9 cellular contexts compared by ENCODE assay signal in the genomic region with DNA sequence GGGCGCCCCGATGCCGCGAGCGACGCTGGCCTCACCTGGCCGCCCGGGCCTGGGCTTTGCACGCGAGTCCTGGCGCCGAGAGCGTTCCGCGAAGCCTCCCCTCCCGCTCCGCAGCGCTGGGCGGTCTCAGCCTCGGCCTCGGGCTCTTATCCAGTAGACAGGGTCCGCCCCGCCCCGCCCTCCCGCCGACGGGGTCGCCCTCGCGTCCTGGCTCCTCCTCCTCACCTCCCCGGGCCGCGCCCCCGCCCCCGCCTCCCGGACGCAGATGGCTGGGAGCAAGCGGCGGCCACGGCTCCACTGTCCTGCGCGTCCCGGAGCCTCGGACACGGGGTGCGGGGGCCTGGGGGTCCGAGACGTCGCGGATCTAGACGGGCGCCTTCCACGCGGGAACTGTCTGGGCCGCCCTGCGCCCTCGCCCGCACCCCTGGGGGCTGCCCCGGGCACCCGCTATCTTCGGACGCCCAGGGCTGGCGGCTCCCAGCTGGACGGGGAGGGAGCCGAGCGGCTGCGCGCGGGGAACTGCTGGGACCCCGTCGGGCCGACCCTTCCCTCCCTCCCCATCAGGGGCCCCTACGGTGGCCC. TPM values are rescaled to one million over a fixed set of nuclear protein-coding genes. Genes with fewer than 3 reads are reported as not detected.
DNase-seq lines count a peak whose midpoint lies in the region; ATAC-seq and TF ChIP-seq lines count a peak whose summit lies in the region.
"Had no signal": no experiment of that assay in that cellular context is flagged by ENCODE, and none has a peak within 500 bp of the region (broad histone marks: within the 10 kb centered on the region; RNA-seq: fewer than 3 reads in every experiment).

A gene (minus strand): TSS at position 128 of the 582 bp plus-strand sequence. CDS start 2,243 bp downstream, outside the sequence.

- peak; percentile 58 to 78 for DNase-seq in NCI-H524 (lab: John Stamatoyannopoulos, UW)
- no peak for DNase-seq in NCI-H524 treated with DMSO at 0.1 percent for 48 hours (lab: John Stamatoyannopoulos, UW)
- peak in 1 of 2 donors; percentile 37 for DNase-seq in ascending aorta (ENCODE audit: low spot score in 2 of 2)
- DNase-seq in lower lobe of right lung: no peak
- peak in 1 of 2 donors; percentile 76 for DNase-seq in suprapubic skin (ENCODE audit: low spot score in 2 of 2)
- no peak for DNase-seq in GM19238 (ENCODE audit: insufficient read length, low spot score)
- no peak for DNase-seq in HPDE6-E6E7 (ENCODE audit: extremely low spot score)

- TF ChIP-seq CTCF in ascending aorta (IDR thresholded peaks at IDR 0.05): no peak
- TF ChIP-seq CTCF in lower lobe of right lung (IDR thresholded peaks at IDR 0.05): no peak
- TF ChIP-seq CTCF in suprapubic skin (IDR thresholded peaks at IDR 0.05): no peak

- H3K9me3 ChIP-seq in ascending aorta: no peaks in the 10 kb centered on the region
- H3K9me3 ChIP-seq in lower lobe of right lung: no peaks in the 10 kb centered on the region
- no peaks in the 10 kb centered on the region for H3K9me3 ChIP-seq in suprapubic skin

- H3K36me3 ChIP-seq in ascending aorta (no peaks in the 10 kb centered on the region), lower lobe of right lung (no peaks in the 10 kb centered on the region), suprapubic skin (no peaks in the 10 kb centered on the region)

- no peak for TF ChIP-seq EP300 in suprapubic skin (IDR thresholded peaks at IDR 0.05)

- intact Hi-C loops in ascending aorta (cut with DNase I): no loop called here
- intact Hi-C loops in lower lobe of right lung (cut with DNase I): no loop called here

- no peak within 1 kb of the TSS for H3K27ac ChIP-seq in ascending aorta
- H3K27ac ChIP-seq in lower lobe of right lung: no peak within 1 kb of the TSS
- no peak within 1 kb of the TSS for H3K27ac ChIP-seq in suprapubic skin

- peaks cover 0 to 2% of the 10 kb centered on the region in 2 donors for H3K4me1 ChIP-seq in ascending aorta
- H3K4me1 ChIP-seq in lower lobe of right lung: peaks cover 15% of the 10 kb centered on the region
- peaks cover 19% of the 10 kb centered on the region for H3K4me1 ChIP-seq in suprapubic skin

- H3K4me3 ChIP-seq in ascending aorta (peak within 1 kb of the TSS; percentile 16 to 41), lower lobe of right lung (peak within 1 kb of the TSS; percentile 27), suprapubic skin (peak within 1 kb of the TSS; percentile 34)

- TF ChIP-seq POLR2A in suprapubic skin (IDR thresholded peaks at IDR 0.05): no peak

- ATAC-seq in lower lobe of right lung: peak; percentile 22 to 67
- no peak for ATAC-seq in HG03469 (IDR thresholded peaks at IDR 0.05; ENCODE audit: unreplicated experiment)

- 3% methylated on average over 20 of the region's 73 CpGs for WGBS in suprapubic skin

- H3K27me3 ChIP-seq in ascending aorta (peaks cover 12% of the 10 kb centered on the region), lower lobe of right lung (ENCODE audit: low read depth) (peaks cover 64% of the 10 kb centered on the region), suprapubic skin (peaks cover 74% of the 10 kb centered on the region)

RNA-seq across cellular contexts. Expression of the gene that starts here (rescaled TPM):
- not detected for total RNA-seq in ascending aorta
- 0.12 TPM for total RNA-seq in lower lobe of right lung
- under 1 TPM in 1 of 4 donors, not detected in 3; 0.16 TPM for total RNA-seq in suprapubic skin
- total RNA-seq: dermis microvascular lymphatic vessel endothelial cell had no signal

Comparison
In these comparisons a context has a peak if more than half of its experiments do, and no peak if none do; other contexts are left out.
1. DNase-seq: peak in NCI-H524 (2 of 2); none in NCI-H524 treated with DMSO at 0.1 percent for 48 hours (single experiment), lower lobe of right lung (single experiment), GM19238 (single experiment) and HPDE6-E6E7 (single experiment).
2. Peak in ATAC-seq and H3K4me3 ChIP-seq in lower lobe of right lung; RNA of the gene not detected or under 1 TPM.
3. Peak in every context shown above with its lines, with median percentiles within 50 percentile points of each other: H3K4me3 ChIP-seq.